1 cellular context compared by ENCODE assay signal in the genomic region with DNA sequence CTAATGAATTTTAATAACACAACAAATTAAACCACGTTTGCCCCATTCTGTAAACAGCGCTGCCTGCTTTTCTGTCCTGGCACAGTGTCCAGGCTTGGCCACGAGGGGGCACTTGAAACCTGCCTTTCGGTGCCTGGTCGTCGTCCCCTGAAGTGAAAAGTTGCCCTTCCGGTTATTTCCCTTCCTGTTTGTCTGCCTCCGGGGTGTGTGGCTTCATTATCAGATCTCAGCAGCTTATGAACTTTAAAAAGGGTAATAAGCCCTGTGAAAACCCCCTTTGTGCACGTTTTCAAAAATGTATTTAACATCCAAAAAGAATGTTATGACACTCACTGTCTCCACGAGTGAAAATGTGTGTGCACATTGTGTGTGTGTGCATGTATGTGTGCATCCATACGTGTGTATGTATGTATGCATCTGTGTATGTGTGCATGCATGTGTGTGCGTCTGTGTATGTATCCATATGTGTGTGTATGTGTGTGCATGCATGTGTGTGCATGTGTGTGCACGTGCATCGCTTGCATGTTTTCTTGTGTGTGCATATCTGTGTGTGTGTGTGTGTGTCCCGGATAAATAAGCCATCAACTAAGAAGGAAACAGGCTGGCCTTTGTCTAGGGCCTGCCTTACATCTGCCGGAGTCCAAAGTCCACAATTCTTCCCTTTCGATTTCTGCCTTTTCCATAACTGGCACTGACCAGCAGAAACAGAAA.
TF ChIP-seq lines count a peak whose summit lies in the region.

No MANE protein-coding gene starts in this region.

TF ChIP-seq in K562, 482 proteins besides CTCF, POLR2A, EP300 and RAD21 (continued from another document):
- TF ChIP-seq TAF15 (IDR thresholded peaks at IDR 0.05; ENCODE audit: low read depth, low read length): no peak
- no peak for TF ChIP-seq FOXA3 (CRISPR knock-in tag; conservative IDR thresholded peaks at IDR 0.05 in 1 of 2, IDR thresholded peaks at IDR 0.05 in 1 of 2)
- TF ChIP-seq CHD4 (IDR thresholded peaks at IDR 0.05; ENCODE audit: insufficient read depth, insufficient replicate concordance, low read depth, low read length, poor library complexity, severe bottlenecking): no peak
- TF ChIP-seq CREM (IDR thresholded peaks at IDR 0.05; ENCODE audit: low read depth): peak; percentile 57
- TF ChIP-seq TCFL5 (CRISPR knock-in tag; conservative IDR thresholded peaks at IDR 0.05): no peak
- no peak for TF ChIP-seq IFI16 (CRISPR knock-in tag; IDR thresholded peaks at IDR 0.05)
- TF ChIP-seq, protein P1, sequence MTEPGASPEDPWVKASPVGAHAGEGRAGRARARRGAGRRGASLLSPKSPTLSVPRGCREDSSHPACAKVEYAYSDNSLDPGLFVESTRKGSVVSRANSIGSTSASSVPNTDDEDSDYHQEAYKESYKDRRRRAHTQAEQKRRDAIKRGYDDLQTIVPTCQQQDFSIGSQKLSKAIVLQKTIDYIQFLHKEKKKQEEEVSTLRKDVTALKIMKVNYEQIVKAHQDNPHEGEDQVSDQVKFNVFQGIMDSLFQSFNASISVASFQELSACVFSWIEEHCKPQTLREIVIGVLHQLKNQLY (CRISPR knock-in tag; conservative IDR thresholded peaks at IDR 0.05): no peak
- peak in 1 of 2 experiments; percentile 39; a peak in 1 of 4 replicates for TF ChIP-seq MAZ (CRISPR knock-in tag; conservative IDR thresholded peaks at IDR 0.05 in 1 of 2, IDR thresholded peaks at IDR 0.05 in 1 of 2)
- no peak for TF ChIP-seq ETV6 (IDR thresholded peaks at IDR 0.05; ENCODE audit: borderline replicate concordance in 1 of 2, low read depth in 2 of 2, low read length in 1 of 2)
- no peak for TF ChIP-seq ETV6 (CRISPR knock-in tag; IDR thresholded peaks at IDR 0.05; ENCODE audit: borderline replicate concordance)
- TF ChIP-seq, protein P2, sequence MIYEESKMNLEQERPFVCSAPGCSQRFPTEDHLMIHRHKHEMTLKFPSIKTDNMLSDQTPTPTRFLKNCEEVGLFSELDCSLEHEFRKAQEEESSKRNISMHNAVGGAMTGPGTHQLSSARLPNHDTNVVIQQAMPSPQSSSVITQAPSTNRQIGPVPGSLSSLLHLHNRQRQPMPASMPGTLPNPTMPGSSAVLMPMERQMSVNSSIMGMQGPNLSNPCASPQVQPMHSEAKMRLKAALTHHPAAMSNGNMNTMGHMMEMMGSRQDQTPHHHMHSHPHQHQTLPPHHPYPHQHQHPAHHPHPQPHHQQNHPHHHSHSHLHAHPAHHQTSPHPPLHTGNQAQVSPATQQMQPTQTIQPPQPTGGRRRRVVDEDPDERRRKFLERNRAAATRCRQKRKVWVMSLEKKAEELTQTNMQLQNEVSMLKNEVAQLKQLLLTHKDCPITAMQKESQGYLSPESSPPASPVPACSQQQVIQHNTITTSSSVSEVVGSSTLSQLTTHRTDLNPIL (CRISPR knock-in tag; IDR thresholded peaks at IDR 0.05): no peak
- no peak for TF ChIP-seq U2AF2 (optimal IDR thresholded peaks at IDR 0.05; ENCODE audit: low read depth, low read length)
- TF ChIP-seq ZNF311 (CRISPR knock-in tag; IDR thresholded peaks at IDR 0.05): no peak
- TF ChIP-seq KLF13 (tag; IDR thresholded peaks at IDR 0.05; ENCODE audit: borderline replicate concordance, low read depth): no peak
- TF ChIP-seq L3MBTL2 (IDR thresholded peaks at IDR 0.05): peak; percentile 49; the same call in 1 of the 2 replicates
- TF ChIP-seq ZNF699 (CRISPR knock-in tag; IDR thresholded peaks at IDR 0.05; ENCODE audit: insufficient replicate concordance): no peak
- TF ChIP-seq, protein P3, sequence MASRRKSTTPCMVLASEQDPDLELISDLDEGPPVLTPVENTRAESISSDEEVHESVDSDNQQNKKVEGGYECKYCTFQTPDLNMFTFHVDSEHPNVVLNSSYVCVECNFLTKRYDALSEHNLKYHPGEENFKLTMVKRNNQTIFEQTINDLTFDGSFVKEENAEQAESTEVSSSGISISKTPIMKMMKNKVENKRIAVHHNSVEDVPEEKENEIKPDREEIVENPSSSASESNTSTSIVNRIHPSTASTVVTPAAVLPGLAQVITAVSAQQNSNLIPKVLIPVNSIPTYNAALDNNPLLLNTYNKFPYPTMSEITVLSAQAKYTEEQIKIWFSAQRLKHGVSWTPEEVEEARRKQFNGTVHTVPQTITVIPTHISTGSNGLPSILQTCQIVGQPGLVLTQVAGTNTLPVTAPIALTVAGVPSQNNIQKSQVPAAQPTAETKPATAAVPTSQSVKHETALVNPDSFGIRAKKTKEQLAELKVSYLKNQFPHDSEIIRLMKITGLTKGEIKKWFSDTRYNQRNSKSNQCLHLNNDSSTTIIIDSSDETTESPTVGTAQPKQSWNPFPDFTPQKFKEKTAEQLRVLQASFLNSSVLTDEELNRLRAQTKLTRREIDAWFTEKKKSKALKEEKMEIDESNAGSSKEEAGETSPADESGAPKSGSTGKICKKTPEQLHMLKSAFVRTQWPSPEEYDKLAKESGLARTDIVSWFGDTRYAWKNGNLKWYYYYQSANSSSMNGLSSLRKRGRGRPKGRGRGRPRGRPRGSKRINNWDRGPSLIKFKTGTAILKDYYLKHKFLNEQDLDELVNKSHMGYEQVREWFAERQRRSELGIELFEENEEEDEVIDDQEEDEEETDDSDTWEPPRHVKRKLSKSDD (conservative IDR thresholded peaks at IDR 0.05; ENCODE audit: low read length): no peak
- no peak for TF ChIP-seq CBX1 (IDR thresholded peaks at IDR 0.05; ENCODE audit: low read depth)
- peak; percentile 71 for TF ChIP-seq NR2C1 (IDR thresholded peaks at IDR 0.05)
- peak; percentile 87 for TF ChIP-seq NR2C1 (tag; IDR thresholded peaks at IDR 0.05)
- TF ChIP-seq KDM5B (IDR thresholded peaks at IDR 0.05; ENCODE audit: insufficient replicate concordance, low read depth, low read length): no peak
- no peak for TF ChIP-seq CCAR2 (IDR thresholded peaks at IDR 0.05; ENCODE audit: low read depth, low read length)
- no peak for TF ChIP-seq NR1H2 (CRISPR knock-in tag; IDR thresholded peaks at IDR 0.05)
- TF ChIP-seq CHD1 (IDR thresholded peaks at IDR 0.05; ENCODE audit: low read length): no peak
- no peak for TF ChIP-seq ZKSCAN3 (CRISPR knock-in tag; IDR thresholded peaks at IDR 0.05)
- no peak for TF ChIP-seq ZKSCAN8 (CRISPR knock-in tag; IDR thresholded peaks at IDR 0.05)
- TF ChIP-seq ZNF589 (CRISPR knock-in tag; IDR thresholded peaks at IDR 0.05; ENCODE audit: low read depth): no peak
- TF ChIP-seq C11orf30 (IDR thresholded peaks at IDR 0.05; ENCODE audit: low read depth): no peak
